33 cellular contexts compared by ENCODE assay signal in the genomic region with DNA sequence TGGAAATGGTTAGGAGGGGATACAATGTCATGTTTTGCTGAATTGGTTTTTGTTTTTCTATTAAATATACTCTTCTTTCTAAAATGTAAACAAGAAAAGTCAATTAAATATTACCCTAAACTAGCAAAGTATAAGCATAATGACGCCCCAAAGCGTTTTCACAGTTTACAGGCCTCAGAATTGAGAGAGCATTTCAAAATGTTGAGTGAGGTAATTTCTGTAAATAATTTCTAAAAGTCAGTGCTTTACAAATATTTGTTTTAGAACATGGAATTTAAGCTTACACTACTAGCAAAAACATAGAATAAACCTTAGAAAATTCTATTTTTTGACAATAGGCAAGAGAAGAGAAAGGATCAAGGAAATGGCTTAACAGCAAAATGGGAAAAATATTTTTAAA.
DNase-seq lines count a peak whose midpoint lies in the region; ATAC-seq, FAIRE-seq and TF ChIP-seq lines count a peak whose summit lies in the region.
"Had no signal": no experiment of that assay in that cellular context is flagged by ENCODE, and none has a peak within 500 bp of the region (broad histone marks: within the 10 kb centered on the region; RNA-seq: fewer than 3 reads in every experiment).

No MANE protein-coding gene starts in this region.

- H3K9me2 ChIP-seq in MM.1S (replicated peaks; ENCODE audit: insufficient read depth, low read length): no peaks in the 10 kb centered on the region

- intact Hi-C loops in HepG2 (cut with micrococcal nuclease; ENCODE audit: unreplicated experiment): no loop called here
- intact Hi-C loops in right lobe of liver (cut with DNase I): no loop called here

- H3K27me3 ChIP-seq in liver (ENCODE audit: control insufficient read depth in 4 of 4, insufficient read depth in 4 of 4, low read length in 3 of 4) (no peaks in the 10 kb centered on the region), HepG2 (ENCODE audit: control insufficient read depth in 1 of 2, insufficient read depth in 2 of 2, low read length in 2 of 2) (no peaks in the 10 kb centered on the region), right lobe of liver (no peaks in the 10 kb centered on the region), MM.1S (replicated peaks; ENCODE audit: insufficient read depth, low read length) (no peaks in the 10 kb centered on the region)
- H3K27me3 ChIP-seq: BE2C; BLaER1; BLaER1 treated with 17β-estradiol and CSF1 and Interleukin-3, amounts not matched to agents 10 nM and 100 nM had no signal

- no peaks in the 10 kb centered on the region for H3F3A ChIP-seq in MM.1S (ENCODE audit: insufficient read depth, low read length)

- TF ChIP-seq POLR2A in HepG2 (IDR thresholded peaks at IDR 0.05; ENCODE audit: insufficient read depth in 1 of 2, low read depth in 2 of 2, low read length in 2 of 2): no peak
- no peak for TF ChIP-seq POLR2A in right lobe of liver (IDR thresholded peaks at IDR 0.05)

- no TSS peak for BruUV-seq in HepG2 (replicated peaks; lab: Mats Ljungman, UMichigan)

- H3K9ac ChIP-seq in liver (ENCODE audit: low read depth in 1 of 2, low read length in 2 of 2) (no peak overlapping the region), HepG2 (ENCODE audit: insufficient read depth, low read depth, low read length) (no peak overlapping the region), MM.1S (ENCODE audit: low read length) (no peak overlapping the region)
- H3K9ac ChIP-seq: BLaER1; BLaER1 treated with 17β-estradiol and CSF1 and Interleukin-3, amounts not matched to agents 10 nM and 100 nM had no signal

- POLR2A ChIA-PET in HepG2 (lab: Yijun Ruan, JAX): no interaction called here

- no peak overlapping the region for H3K4me3 ChIP-seq in liver (ENCODE audit: low read depth in 1 of 3, low read length in 3 of 3)
- no peak overlapping the region for H3K4me3 ChIP-seq in HepG2 (replicated peaks in 1 of 3; ENCODE audit: insufficient read depth in 1 of 3, low read depth in 2 of 3, low read length in 3 of 3)
- no peak overlapping the region for H3K4me3 ChIP-seq in right lobe of liver
- no peak overlapping the region for H3K4me3 ChIP-seq in MM.1S (ENCODE audit: low read length)
- H3K4me3 ChIP-seq: A549; BLaER1; BLaER1 treated with 17β-estradiol and CSF1 and Interleukin-3, amounts not matched to agents 10 nM and 100 nM had no signal

- H4K20me1 ChIP-seq in HepG2 (ENCODE audit: insufficient read depth, low read length) (no peaks in the 10 kb centered on the region), MM.1S (ENCODE audit: insufficient read depth, low read length) (no peaks in the 10 kb centered on the region)
- H4K20me1 ChIP-seq: BLaER1; BLaER1 treated with 17β-estradiol and CSF1 and Interleukin-3, amounts not matched to agents 10 nM and 100 nM had no signal

- H3K36me3 ChIP-seq in liver (ENCODE audit: control insufficient read depth in 4 of 4, insufficient read depth in 3 of 4, low read depth in 1 of 4, low read length in 3 of 4) (no peaks in the 10 kb centered on the region), HepG2 (replicated peaks in 1 of 2; ENCODE audit: control insufficient read depth in 1 of 2, insufficient read depth in 2 of 2, low read length in 2 of 2) (no peaks in the 10 kb centered on the region), right lobe of liver (no peaks in the 10 kb centered on the region), MM.1S (replicated peaks; ENCODE audit: insufficient read depth, low read length) (no peaks in the 10 kb centered on the region)
- H3K36me3 ChIP-seq: BE2C; BLaER1; BLaER1 treated with 17β-estradiol and CSF1 and Interleukin-3, amounts not matched to agents 10 nM and 100 nM had no signal

- DNase-seq in HepG2 (ENCODE audit: low spot score): no peak
- no peak for DNase-seq in left lobe of liver (ENCODE audit: low spot score)
- DNase-seq in right lobe of liver: no peak
- no peak for DNase-seq in MM.1S
- DNase-seq: 8988T; ACHN; AML-193; BE2C; C1 segment of cervical spinal cord; Caco-2; Calu3; CD4-positive, alpha-beta memory T cell; CD4-positive, alpha-beta T cell; CD4-positive, CD25-positive, alpha-beta regulatory T cell; CD8-positive, alpha-beta memory T cell; CD8-positive, alpha-beta T cell; COR-L47; DMS 273 treated with DMSO at 0.1 percent for 48 hours; DMS153; DMS53; DMS79; DMS79 treated with DMSO at 0.1 percent for 48 hours; DND-41; EL had no signal

- TF ChIP-seq RAD21 in liver (IDR thresholded peaks at IDR 0.05): no peak
- no peak for TF ChIP-seq RAD21 in HepG2 (CRISPR knock-in tag; IDR thresholded peaks at IDR 0.05)

- CTCF ChIA-PET in HepG2 (lab: Yijun Ruan, JAX; ENCODE audit: low intra/inter-chr PET ratio, low total read pairs): no interaction called here

- in situ Hi-C loops in HepG2 (cut with HindIII; ENCODE audit: extremely low pct_ligation_motif_present, low pct_unique_long_range_greater_than_20kb): no loop called here

- ATAC-seq in HepG2 (no peak), left lobe of liver (peak; percentile 80), right lobe of liver (peak; percentile 59 to 90 (median 87)), GM18517 (IDR thresholded peaks at IDR 0.05; ENCODE audit: unreplicated experiment) (no peak)
- ATAC-seq: A549; CD8-positive, alpha-beta T cell had no signal

- WGBS in liver: 33% methylated on average over 2 of the region's 2 CpGs
- 0% methylated on average over 2 of the region's 2 CpGs for WGBS in HepG2 (ENCODE audit: low lambda C conversion rate)
- 25% methylated on average over 2 of the region's 2 CpGs for WGBS in right lobe of liver (ENCODE audit: insufficient coverage, low coverage, low lambda C conversion rate, missing lambda C conversion rate)

- FAIRE-seq in HepG2 (lab: Jason Lieb, UNC): no peak
- FAIRE-seq: A204.1, A549, D721Med had no signal

- H3K79me2 ChIP-seq in HepG2 (ENCODE audit: insufficient read depth, low read length): no peaks in the 10 kb centered on the region
- H3K79me2 ChIP-seq in MM.1S (ENCODE audit: low read length): no peaks in the 10 kb centered on the region

- H3K27ac ChIP-seq in liver (ENCODE audit: low read depth in 1 of 2, low read length in 2 of 2): peak overlapping the region; percentile 25 to 61
- H3K27ac ChIP-seq in HepG2 (ENCODE audit: extremely low read length, insufficient read depth, low read length): no peak overlapping the region
- peak overlapping the region; percentile 22 to 40 (median 23) for H3K27ac ChIP-seq in right lobe of liver
- no peak overlapping the region for H3K27ac ChIP-seq in MM.1S (ENCODE audit: low read length)
- H3K27ac ChIP-seq: 22Rv1; A549; BLaER1; BLaER1 treated with 17β-estradiol and CSF1 and Interleukin-3, amounts not matched to agents 10 nM and 100 nM; C4-2B had no signal

- no peak overlapping the region for H3K4me2 ChIP-seq in HepG2 (ENCODE audit: low read depth, low read length)
- H3K4me2 ChIP-seq in MM.1S (ENCODE audit: low read depth, low read length): no peak overlapping the region
- H3K4me2 ChIP-seq: A549; BLaER1; BLaER1 treated with 17β-estradiol and CSF1 and Interleukin-3, amounts not matched to agents 10 nM and 100 nM had no signal

- no peak for TF ChIP-seq EP300 in HepG2 (IDR thresholded peaks at IDR 0.05; ENCODE audit: low read depth in 2 of 2, low read length in 2 of 2)
- no peak for TF ChIP-seq EP300 in HepG2 (CRISPR knock-in tag; IDR thresholded peaks at IDR 0.05; ENCODE audit: borderline replicate concordance)

- H3K4me1 ChIP-seq in liver (ENCODE audit: control insufficient read depth in 4 of 4, insufficient read depth in 4 of 4, low read length in 3 of 4): peaks cover 0 to 11% (median 4%) of the 10 kb centered on the region in 4 donors
- no peaks in the 10 kb centered on the region for H3K4me1 ChIP-seq in HepG2 (ENCODE audit: insufficient read depth, low read length)
- H3K4me1 ChIP-seq in right lobe of liver: peaks cover 0 to 24% (median 8%) of the 10 kb centered on the region in 4 donors
- no peaks in the 10 kb centered on the region for H3K4me1 ChIP-seq in MM.1S (ENCODE audit: low read length)
- H3K4me1 ChIP-seq: A549; BE2C; BLaER1; BLaER1 treated with 17β-estradiol and CSF1 and Interleukin-3, amounts not matched to agents 10 nM and 100 nM; Caco-2 had no signal

- H2AFZ ChIP-seq in HepG2 (ENCODE audit: low read length) (no peak overlapping the region), MM.1S (ENCODE audit: low read length) (no peak overlapping the region)

- TF ChIP-seq CTCF in liver (IDR thresholded peaks at IDR 0.05; ENCODE audit: low read depth, low read length, missing input control): no peak
- TF ChIP-seq CTCF in HepG2 (CRISPR knock-in tag; IDR thresholded peaks at IDR 0.05): no peak
- no peak for TF ChIP-seq CTCF in right lobe of liver (IDR thresholded peaks at IDR 0.05)
- TF ChIP-seq CTCF in MM.1S (IDR thresholded peaks at IDR 0.05; ENCODE audit: low read length): no peak

- no peaks in the 10 kb centered on the region for H3K9me3 ChIP-seq in liver (ENCODE audit: control insufficient read depth in 4 of 4, low read length in 3 of 4)
- peaks cover 19% of the 10 kb centered on the region for H3K9me3 ChIP-seq in HepG2 (ENCODE audit: low read length)
- no peaks in the 10 kb centered on the region for H3K9me3 ChIP-seq in right lobe of liver
- no peaks in the 10 kb centered on the region for H3K9me3 ChIP-seq in MM.1S (replicated peaks; ENCODE audit: insufficient read depth, low read length)
- H3K9me3 ChIP-seq: A549; BE2C; BLaER1 treated with 17β-estradiol and CSF1 and Interleukin-3, amounts not matched to agents 10 nM and 100 nM; Caco-2 had no signal

TF ChIP-seq in liver, 16 proteins besides CTCF, POLR2A, EP300 and RAD21 (continues in another document):
- no peak for TF ChIP-seq FOXA2 (IDR thresholded peaks at IDR 0.05)

TF ChIP-seq in HepG2, 621 proteins besides CTCF, POLR2A, EP300 and RAD21:
- TF ChIP-seq ATF7-NPFF (CRISPR knock-in tag; IDR thresholded peaks at IDR 0.05; ENCODE audit: low read depth) (no peak), ZNF468 (CRISPR knock-in tag; IDR thresholded peaks at IDR 0.05) (no peak), ZFP36 (IDR thresholded peaks at IDR 0.05; ENCODE audit: borderline replicate concordance, low read depth, low read length, partially characterized antibody) (no peak), NCOA5 (CRISPR knock-in tag; IDR thresholded peaks at IDR 0.05) (no peak), HOXD1 (CRISPR knock-in tag; IDR thresholded peaks at IDR 0.05) (no peak)

Comparison
In these comparisons a context has a peak if more than half of its experiments do, and no peak if none do; other contexts are left out.
1. H3K27ac ChIP-seq: peak in liver (2 of 2) and right lobe of liver (3 of 3); none in HepG2 (single experiment) and MM.1S (single experiment).
2. ATAC-seq: peak in left lobe of liver (single experiment) and right lobe of liver (4 of 4); none in HepG2 (single experiment) and GM18517 (single experiment).